Comparison of ENCODE assay signal across 1 cellular context in genomic region chr15:41774062-41774872, GRCh38.
TF ChIP-seq lines count a peak whose summit lies in the region.

MAPKBP1 (plus strand) TSS chr15:41774484; CDS start chr15:41775276, 792 bp downstream.

TF ChIP-seq in WTC11, 78 proteins besides CTCF, POLR2A, EP300 and RAD21 (continued from another document):
- TF ChIP-seq, protein P1, sequence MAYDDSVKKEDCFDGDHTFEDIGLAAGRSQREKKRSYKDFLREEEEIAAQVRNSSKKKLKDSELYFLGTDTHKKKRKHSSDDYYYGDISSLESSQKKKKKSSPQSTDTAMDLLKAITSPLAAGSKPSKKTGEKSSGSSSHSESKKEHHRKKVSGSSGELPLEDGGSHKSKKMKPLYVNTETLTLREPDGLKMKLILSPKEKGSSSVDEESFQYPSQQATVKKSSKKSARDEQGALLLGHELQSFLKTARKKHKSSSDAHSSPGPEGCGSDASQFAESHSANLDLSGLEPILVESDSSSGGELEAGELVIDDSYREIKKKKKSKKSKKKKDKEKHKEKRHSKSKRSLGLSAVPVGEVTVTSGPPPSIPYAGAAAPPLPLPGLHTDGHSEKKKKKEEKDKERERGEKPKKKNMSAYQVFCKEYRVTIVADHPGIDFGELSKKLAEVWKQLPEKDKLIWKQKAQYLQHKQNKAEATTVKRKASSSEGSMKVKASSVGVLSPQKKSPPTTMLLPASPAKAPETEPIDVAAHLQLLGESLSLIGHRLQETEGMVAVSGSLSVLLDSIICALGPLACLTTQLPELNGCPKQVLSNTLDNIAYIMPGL (CRISPR knock-in tag; IDR thresholded peaks at IDR 0.05) = peak; percentile 100
- TF ChIP-seq, protein P2, sequence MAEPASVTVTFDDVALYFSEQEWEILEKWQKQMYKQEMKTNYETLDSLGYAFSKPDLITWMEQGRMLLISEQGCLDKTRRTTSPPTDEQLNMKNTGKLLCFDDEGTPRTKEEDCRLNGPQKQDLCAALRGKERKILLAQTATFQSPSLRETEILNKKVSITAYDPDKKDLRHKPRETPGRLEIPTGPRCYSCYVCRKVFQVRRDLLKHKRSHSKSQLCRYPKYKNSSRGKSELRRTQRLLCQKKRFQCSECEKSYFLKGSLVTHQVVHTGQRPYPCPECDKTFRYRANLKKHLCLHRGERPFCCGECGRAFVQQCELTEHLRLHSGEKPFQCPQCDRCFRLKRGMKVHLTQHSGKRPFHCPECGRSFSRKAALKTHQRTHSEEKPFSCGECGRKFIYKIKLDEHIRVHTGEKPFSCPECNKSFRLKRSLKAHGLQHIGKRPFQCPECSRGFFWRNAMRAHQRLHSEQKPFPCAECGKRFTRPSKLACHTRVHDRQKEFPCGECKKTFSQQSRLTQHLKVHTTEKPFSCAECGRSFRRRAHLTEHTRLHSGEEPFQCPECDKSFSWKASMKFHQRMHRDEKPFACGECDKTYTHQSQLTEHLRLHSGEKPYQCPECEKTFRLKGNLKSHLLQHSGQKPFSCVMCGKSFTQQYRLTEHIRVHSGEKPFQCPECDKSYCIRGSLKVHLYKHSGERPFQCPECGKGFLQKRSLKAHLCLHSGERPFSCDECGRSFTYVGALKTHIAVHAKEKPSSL (CRISPR knock-in tag; conservative IDR thresholded peaks at IDR 0.05) = no peak
- no peak for TF ChIP-seq FOXJ3 (CRISPR knock-in tag; IDR thresholded peaks at IDR 0.05; ENCODE audit: borderline replicate concordance)
- TF ChIP-seq TP53 (CRISPR knock-in tag; IDR thresholded peaks at IDR 0.05) = peak; percentile 69; the same call in 1 of the 2 replicates
- TF ChIP-seq NR1H2 (CRISPR knock-in tag; IDR thresholded peaks at IDR 0.05) = no peak
- TF ChIP-seq RORB (CRISPR knock-in tag; IDR thresholded peaks at IDR 0.05) = no peak
- 0 out of 2 replicates have a peak, but pooled peaks have one; percentile 48 for TF ChIP-seq RELA (CRISPR knock-in tag; IDR thresholded peaks at IDR 0.05; ENCODE audit: borderline replicate concordance)
- TF ChIP-seq, protein P3, sequence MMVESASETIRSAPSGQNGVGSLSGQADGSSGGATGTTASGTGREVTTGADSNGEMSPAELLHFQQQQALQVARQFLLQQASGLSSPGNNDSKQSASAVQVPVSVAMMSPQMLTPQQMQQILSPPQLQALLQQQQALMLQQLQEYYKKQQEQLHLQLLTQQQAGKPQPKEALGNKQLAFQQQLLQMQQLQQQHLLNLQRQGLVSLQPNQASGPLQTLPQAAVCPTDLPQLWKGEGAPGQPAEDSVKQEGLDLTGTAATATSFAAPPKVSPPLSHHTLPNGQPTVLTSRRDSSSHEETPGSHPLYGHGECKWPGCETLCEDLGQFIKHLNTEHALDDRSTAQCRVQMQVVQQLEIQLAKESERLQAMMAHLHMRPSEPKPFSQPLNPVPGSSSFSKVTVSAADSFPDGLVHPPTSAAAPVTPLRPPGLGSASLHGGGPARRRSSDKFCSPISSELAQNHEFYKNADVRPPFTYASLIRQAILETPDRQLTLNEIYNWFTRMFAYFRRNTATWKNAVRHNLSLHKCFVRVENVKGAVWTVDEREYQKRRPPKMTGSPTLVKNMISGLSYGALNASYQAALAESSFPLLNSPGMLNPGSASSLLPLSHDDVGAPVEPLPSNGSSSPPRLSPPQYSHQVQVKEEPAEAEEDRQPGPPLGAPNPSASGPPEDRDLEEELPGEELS (CRISPR knock-in tag; IDR thresholded peaks at IDR 0.05) = peak; percentile 93
- no peak for TF ChIP-seq CREB1 (CRISPR knock-in tag; IDR thresholded peaks at IDR 0.05)
- no peak for TF ChIP-seq ZNF671 (CRISPR knock-in tag; IDR thresholded peaks at IDR 0.05)
- TF ChIP-seq CBFB (CRISPR knock-in tag; IDR thresholded peaks at IDR 0.05; ENCODE audit: low read depth) = 0 out of 2 replicates have a peak, but pooled peaks have one; percentile 62
- TF ChIP-seq KAT7 (CRISPR knock-in tag; IDR thresholded peaks at IDR 0.05; ENCODE audit: borderline replicate concordance) = peak; percentile 58; the same call in 1 of the 2 replicates
- peak; percentile 89 for TF ChIP-seq ZBTB21 (CRISPR knock-in tag; IDR thresholded peaks at IDR 0.05; ENCODE audit: borderline replicate concordance)
- TF ChIP-seq ESRRA (CRISPR knock-in tag; IDR thresholded peaks at IDR 0.05; ENCODE audit: borderline replicate concordance) = 0 out of 2 replicates have a peak, but pooled peaks have one; percentile 40
- TF ChIP-seq ZNF317 (CRISPR knock-in tag; IDR thresholded peaks at IDR 0.05; ENCODE audit: borderline replicate concordance, low read depth) = no peak
- no peak for TF ChIP-seq ATF1 (CRISPR knock-in tag; IDR thresholded peaks at IDR 0.05)
- TF ChIP-seq STAT6 (CRISPR knock-in tag; conservative IDR thresholded peaks at IDR 0.05; ENCODE audit: low read depth) = no peak
- no peak for TF ChIP-seq TCF7 (CRISPR knock-in tag; IDR thresholded peaks at IDR 0.05; ENCODE audit: low read depth)
- TF ChIP-seq, protein P4, sequence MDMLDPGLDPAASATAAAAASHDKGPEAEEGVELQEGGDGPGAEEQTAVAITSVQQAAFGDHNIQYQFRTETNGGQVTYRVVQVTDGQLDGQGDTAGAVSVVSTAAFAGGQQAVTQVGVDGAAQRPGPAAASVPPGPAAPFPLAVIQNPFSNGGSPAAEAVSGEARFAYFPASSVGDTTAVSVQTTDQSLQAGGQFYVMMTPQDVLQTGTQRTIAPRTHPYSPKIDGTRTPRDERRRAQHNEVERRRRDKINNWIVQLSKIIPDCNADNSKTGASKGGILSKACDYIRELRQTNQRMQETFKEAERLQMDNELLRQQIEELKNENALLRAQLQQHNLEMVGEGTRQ (CRISPR knock-in tag; IDR thresholded peaks at IDR 0.05) = no peak
- TF ChIP-seq ZNF423 (CRISPR knock-in tag; IDR thresholded peaks at IDR 0.05) = peak; percentile 56; the same call in 1 of the 2 replicates
